25 cellular contexts compared by ENCODE assay signal in genomic region chr3:157029365-157029790, GRCh38.
A peak's percentile ranks its signal among the peaks of the same experiment; 100 is the strongest.
DNase-seq lines count a peak whose midpoint lies in the region; ATAC-seq and TF ChIP-seq lines count a peak whose summit lies in the region.
"Had no signal": no experiment of that assay in that cellular context is flagged by ENCODE, and none has a peak within 500 bp of the region (broad histone marks: within the 10 kb centered on the region; RNA-seq: fewer than 3 reads in every experiment).

No MANE protein-coding gene starts in this region.

- ATAC-seq in HG03432 (IDR thresholded peaks at IDR 0.05; ENCODE audit: unreplicated experiment), result peak; percentile 64
- ATAC-seq in naive B cell (ENCODE audit: low read depth in 2 of 2), result peak; percentile 92 to 95
- no peak for ATAC-seq in activated CD8-positive, alpha-beta memory T cell treated with anti-CD3 and anti-CD28 coated beads, Interleukin-2, amount 10 ng/mL, durations not matched to agents 7 days and 5 days
- ATAC-seq in natural killer cell, result no peak
- ATAC-seq: activated T-cell treated with anti-CD3 and anti-CD28 coated beads, Interleukin-2, amount 50 U/mL, for 4 hours had no signal

- no peak for TF ChIP-seq CTCF in GM06990 (IDR thresholded peaks at IDR 0.05; ENCODE audit: insufficient read depth, low read length, poor library complexity, severe bottlenecking)
- TF ChIP-seq CTCF in Peyer's patch (IDR thresholded peaks at IDR 0.05), result no peak
- no peak for TF ChIP-seq CTCF in natural killer cell (IDR thresholded peaks at IDR 0.05)
- TF ChIP-seq CTCF in transverse colon (IDR thresholded peaks at IDR 0.05), result no peak

- H3K27ac ChIP-seq in Peyer's patch, result no peak overlapping the region
- no peak overlapping the region for H3K27ac ChIP-seq in transverse colon
- H3K27ac ChIP-seq: esophagus squamous epithelium, neural progenitor cell, uterus, WERI-Rb-1 had no signal

- peaks cover 0 to 3% (median 0%) of the 10 kb centered on the region in 7 donors for H3K9me3 Mint-ChIP-seq in naive B cell
- H3K9me3 Mint-ChIP-seq in activated CD8-positive, alpha-beta memory T cell treated with anti-CD3 and anti-CD28 coated beads, Interleukin-2, amount 10 ng/mL, durations not matched to agents 7 days and 5 days (ENCODE audit: low read depth), result no peaks in the 10 kb centered on the region
- no peaks in the 10 kb centered on the region for H3K9me3 Mint-ChIP-seq in natural killer cell
- H3K9me3 Mint-ChIP-seq: activated CD4-positive, alpha-beta memory T cell treated with anti-CD3 and anti-CD28 coated beads, Interleukin-2, amount 10 ng/mL, durations not matched to agents 7 days and 5 days; activated naive CD4-positive, alpha-beta T cell treated with anti-CD3 and anti-CD28 coated beads, Interleukin-2, amount 10 ng/mL, durations not matched to agents 7 days and 5 days; activated T-cell treated with anti-CD3 and anti-CD28 coated beads, Interleukin-2, amount 50 U/mL, for 4 hours; CD8-positive, alpha-beta memory T cell had no signal

- H3K36me3 ChIP-seq in GM06990 (ENCODE audit: control insufficient read depth, insufficient read depth, low read length) (no peaks in the 10 kb centered on the region), Peyer's patch (no peaks in the 10 kb centered on the region), transverse colon (no peaks in the 10 kb centered on the region)
- H3K36me3 ChIP-seq: esophagus squamous epithelium, neural progenitor cell, uterus, WERI-Rb-1 had no signal

- TF ChIP-seq POLR2A in Peyer's patch (IDR thresholded peaks at IDR 0.05) (no peak), transverse colon (IDR thresholded peaks at IDR 0.05) (no peak)

- H3K4me3 ChIP-seq in GM06990 (replicated peaks; ENCODE audit: low read depth, low read length) (no peak overlapping the region), Peyer's patch (no peak overlapping the region), transverse colon (no peak overlapping the region)
- H3K4me3 ChIP-seq: esophagus squamous epithelium, neural progenitor cell, uterus had no signal

- peaks cover 17 to 30% (median 30%) of the 10 kb centered on the region in 3 donors for H3K4me1 Mint-ChIP-seq in naive B cell
- H3K4me1 Mint-ChIP-seq in activated CD8-positive, alpha-beta memory T cell treated with anti-CD3 and anti-CD28 coated beads, Interleukin-2, amount 10 ng/mL, durations not matched to agents 7 days and 5 days, result peaks cover 13% of the 10 kb centered on the region
- no peaks in the 10 kb centered on the region for H3K4me1 Mint-ChIP-seq in natural killer cell

- CTCF ChIA-PET in activated CD8-positive, alpha-beta memory T cell treated with anti-CD3 and anti-CD28 coated beads, Interleukin-2, amount 10 ng/mL, durations not matched to agents 7 days and 5 days (lab: Charles Lee), result no interaction called here

- H3K27me3 ChIP-seq in GM06990 (replicated peaks; ENCODE audit: control insufficient read depth, insufficient read depth, low read length), result no peaks in the 10 kb centered on the region
- no peaks in the 10 kb centered on the region for H3K27me3 ChIP-seq in Peyer's patch
- no peaks in the 10 kb centered on the region for H3K27me3 ChIP-seq in transverse colon
- H3K27me3 ChIP-seq: esophagus squamous epithelium, neural progenitor cell, uterus had no signal

- in situ Hi-C loops in transverse colon (cut with MboI; ENCODE audit: low pct_ligation_motif_present in 1 of 4, low pct_unique_long_range_greater_than_20kb in 1 of 4, low sequenced_read_pairs in 3 of 4), result no loop called here

- H3K9me3 ChIP-seq in Peyer's patch (no peaks in the 10 kb centered on the region), transverse colon (no peaks in the 10 kb centered on the region)
- H3K9me3 ChIP-seq: esophagus squamous epithelium, uterus had no signal

- peak; percentile 25 for DNase-seq in GM06990 (ENCODE audit: extremely low read depth, insufficient read length)
- peak in 2 of 3 donors; percentile 24 to 51 for DNase-seq in Peyer's patch
- DNase-seq in naive B cell, result peak; percentile 74
- no peak for DNase-seq in activated CD8-positive, alpha-beta memory T cell treated with anti-CD3 and anti-CD28 coated beads, Interleukin-2, amount 10 ng/mL, durations not matched to agents 7 days and 5 days
- no peak for DNase-seq in natural killer cell
- DNase-seq in transverse colon, result no peak
- no peak for DNase-seq in EL
- DNase-seq: activated CD4-positive, alpha-beta memory T cell treated with anti-CD3 and anti-CD28 coated beads, Interleukin-2, amount 10 ng/mL, durations not matched to agents 7 days and 5 days; activated naive CD4-positive, alpha-beta T cell treated with anti-CD3 and anti-CD28 coated beads, Interleukin-2, amount 10 ng/mL, durations not matched to agents 7 days and 5 days; activated T-cell treated with anti-CD3 and anti-CD28 coated beads, Interleukin-2, amount 50 U/mL, for 4 hours; aorta; CD8-positive, alpha-beta memory T cell; DMS53; effector CD8-positive, alpha-beta T cell; esophagus squamous epithelium; GOT3; NCI-H1694; NCI-H226; NCI-H82; small intestine; stimulated activated CD4-positive, alpha-beta T cell treated with anti-CD3 and anti-CD28 coated beads, Interleukin-4, amount 100 ng/mL, for 24 hours; uterus; WERI-Rb-1 had no signal

- H3K36me3 Mint-ChIP-seq in naive B cell, result no peaks in the 10 kb centered on the region
- H3K36me3 Mint-ChIP-seq in activated CD8-positive, alpha-beta memory T cell treated with anti-CD3 and anti-CD28 coated beads, Interleukin-2, amount 10 ng/mL, durations not matched to agents 7 days and 5 days, result no peaks in the 10 kb centered on the region
- no peaks in the 10 kb centered on the region for H3K36me3 Mint-ChIP-seq in natural killer cell
- H3K36me3 Mint-ChIP-seq: activated naive CD4-positive, alpha-beta T cell treated with anti-CD3 and anti-CD28 coated beads, Interleukin-2, amount 10 ng/mL, durations not matched to agents 7 days and 5 days; neural progenitor cell had no signal

- peak overlapping the region in 6 of 8 donors; percentile 9 to 75 (median 35) for H3K4me3 Mint-ChIP-seq in naive B cell
- no peak overlapping the region for H3K4me3 Mint-ChIP-seq in activated CD8-positive, alpha-beta memory T cell treated with anti-CD3 and anti-CD28 coated beads, Interleukin-2, amount 10 ng/mL, durations not matched to agents 7 days and 5 days
- no peak overlapping the region for H3K4me3 Mint-ChIP-seq in natural killer cell
- H3K4me3 Mint-ChIP-seq: activated CD4-positive, alpha-beta memory T cell treated with anti-CD3 and anti-CD28 coated beads, Interleukin-2, amount 10 ng/mL, durations not matched to agents 7 days and 5 days; activated naive CD4-positive, alpha-beta T cell treated with anti-CD3 and anti-CD28 coated beads, Interleukin-2, amount 10 ng/mL, durations not matched to agents 7 days and 5 days; activated T-cell treated with anti-CD3 and anti-CD28 coated beads, Interleukin-2, amount 50 U/mL, for 4 hours; CD8-positive, alpha-beta memory T cell; neural progenitor cell had no signal

- intact Hi-C loops in natural killer cell (cut with micrococcal nuclease) (no loop called here), transverse colon (cut with DNase I; ENCODE audit: low total_unique reads) (no loop called here)

- no peaks in the 10 kb centered on the region for H3K27me3 Mint-ChIP-seq in naive B cell
- peaks cover 18% of the 10 kb centered on the region for H3K27me3 Mint-ChIP-seq in activated CD8-positive, alpha-beta memory T cell treated with anti-CD3 and anti-CD28 coated beads, Interleukin-2, amount 10 ng/mL, durations not matched to agents 7 days and 5 days
- peaks cover 14 to 56% of the 10 kb centered on the region in 2 donors for H3K27me3 Mint-ChIP-seq in natural killer cell (ENCODE audit: low read depth in 2 of 2)

- H3K4me1 ChIP-seq in Peyer's patch, result no peaks in the 10 kb centered on the region
- peaks cover 0 to 3% (median 0%) of the 10 kb centered on the region in 4 donors for H3K4me1 ChIP-seq in transverse colon
- H3K4me1 ChIP-seq: esophagus squamous epithelium, uterus had no signal

- H3K27ac Mint-ChIP-seq in naive B cell, result peak overlapping the region in 5 of 6 donors; percentile 2 to 73 (median 35)
- H3K27ac Mint-ChIP-seq in activated CD8-positive, alpha-beta memory T cell treated with anti-CD3 and anti-CD28 coated beads, Interleukin-2, amount 10 ng/mL, durations not matched to agents 7 days and 5 days, result no peak overlapping the region
- H3K27ac Mint-ChIP-seq in natural killer cell, result no peak overlapping the region
- H3K27ac Mint-ChIP-seq: activated CD4-positive, alpha-beta memory T cell treated with anti-CD3 and anti-CD28 coated beads, Interleukin-2, amount 10 ng/mL, durations not matched to agents 7 days and 5 days; activated naive CD4-positive, alpha-beta T cell treated with anti-CD3 and anti-CD28 coated beads, Interleukin-2, amount 10 ng/mL, durations not matched to agents 7 days and 5 days; CD8-positive, alpha-beta memory T cell; neural progenitor cell had no signal

- no peak for TF ChIP-seq EP300 in transverse colon (IDR thresholded peaks at IDR 0.05; ENCODE audit: low read depth)

- 72 to 75% methylated on average over 3 of the region's 3 CpGs for WGBS in transverse colon (ENCODE audit: low coverage in 1 of 2), 2 donors

Comparison
In these comparisons a context has a peak if more than half of its experiments do, and no peak if none do; other contexts are left out.
1. DNase-seq: peak in GM06990 (single experiment), Peyer's patch (2 of 3) and naive B cell (single experiment); none in activated CD8-positive, alpha-beta memory T cell treated with anti-CD3 and anti-CD28 coated beads, Interleukin-2, amount 10 ng/mL, durations not matched to agents 7 days and 5 days (single experiment), natural killer cell (single experiment), transverse colon (single experiment) and EL (single experiment).
2. ATAC-seq: peak in HG03432 (single experiment) and naive B cell (2 of 2); none in activated CD8-positive, alpha-beta memory T cell treated with anti-CD3 and anti-CD28 coated beads, Interleukin-2, amount 10 ng/mL, durations not matched to agents 7 days and 5 days (single experiment) and natural killer cell (0 of 3).
3. H3K27ac Mint-ChIP-seq: peak in naive B cell (5 of 6); none in activated CD8-positive, alpha-beta memory T cell treated with anti-CD3 and anti-CD28 coated beads, Interleukin-2, amount 10 ng/mL, durations not matched to agents 7 days and 5 days (single experiment) and natural killer cell (0 of 2).
4. H3K4me3 Mint-ChIP-seq: peak in naive B cell (6 of 8); none in activated CD8-positive, alpha-beta memory T cell treated with anti-CD3 and anti-CD28 coated beads, Interleukin-2, amount 10 ng/mL, durations not matched to agents 7 days and 5 days (single experiment) and natural killer cell (single experiment).